Comparison of ENCODE assay signal across 20 cellular contexts in the genomic region with DNA sequence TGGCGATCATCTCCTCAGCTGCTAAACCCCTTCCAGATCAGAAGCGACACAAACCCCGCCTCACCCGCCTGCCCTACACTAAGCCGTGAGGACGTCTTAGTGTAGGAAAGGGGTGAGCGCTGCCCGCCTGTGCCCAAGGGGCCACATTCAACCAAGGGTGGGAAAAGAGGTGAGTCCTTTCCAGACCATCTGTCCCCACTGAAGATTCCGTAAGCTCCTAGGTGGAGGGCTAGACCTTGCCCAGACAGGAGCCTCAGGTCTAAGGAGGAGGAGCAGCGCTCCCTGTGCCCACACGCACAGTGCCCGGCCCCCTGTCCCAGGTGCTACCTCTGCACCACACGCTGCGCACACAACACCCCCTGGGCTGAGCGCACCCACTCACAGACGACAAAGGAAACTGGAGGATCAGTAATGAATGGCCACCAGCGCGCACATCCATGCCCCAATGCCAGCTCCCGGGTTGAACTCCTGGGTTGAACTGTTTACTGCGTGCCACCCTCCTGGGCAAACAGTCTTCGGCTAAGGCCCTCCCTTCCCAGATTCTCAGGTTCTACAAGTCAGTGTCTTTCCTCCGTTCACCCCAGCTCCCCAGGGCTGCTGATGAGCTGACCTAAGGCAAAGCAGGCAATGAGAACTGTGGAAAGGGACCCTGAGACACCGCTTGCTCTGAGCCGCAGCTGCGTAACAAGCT.
DNase-seq lines count a peak whose midpoint lies in the region; ATAC-seq and TF ChIP-seq lines count a peak whose summit lies in the region.
"Had no signal": no experiment of that assay in that cellular context is flagged by ENCODE, and none has a peak within 500 bp of the region (broad histone marks: within the 10 kb centered on the region; RNA-seq: fewer than 3 reads in every experiment).

No MANE protein-coding gene starts in this region.

- H3K4me1 ChIP-seq in H9 (ENCODE audit: insufficient read depth, low read length) (no peaks in the 10 kb centered on the region; the same call in 1 of the 2 replicates), right cardiac atrium (ENCODE audit: control insufficient read depth, insufficient read depth, low read length) (no peaks in the 10 kb centered on the region), psoas muscle (peaks cover 9% of the 10 kb centered on the region)

- no peak overlapping the region for H2BK120ac ChIP-seq in H9 (ENCODE audit: low read depth, low read length, poor library complexity, severe bottlenecking)

- no CpG with 5 or more reads among the region's 25 CpGs for WGBS in H9 (ENCODE audit: extremely low coverage, insufficient read length, low lambda C conversion rate)
- 95% methylated on average over 25 of the region's 25 CpGs for WGBS in right cardiac atrium
- WGBS in psoas muscle, 3 donors: 94 to 96% (median 94%) methylated on average over 25 of the region's 25 CpGs

- H3K27ac Mint-ChIP-seq in H9: peak overlapping the region in 2 of 3 experiments; percentile 59 to 74; a peak in 4 of 7 replicates
- H3K27ac Mint-ChIP-seq: activated T-helper 17 cell treated with anti-CD3 and anti-CD28 coated beads, Interleukin-2, amount 50 U/mL, for 72 hours; B cell; memory B cell; progenitor cell of endocrine pancreas had no signal

- peaks cover 6 to 15% of the 10 kb centered on the region in 2 experiments for H3K9me3 Mint-ChIP-seq in H9
- H3K9me3 Mint-ChIP-seq: activated T-helper 17 cell treated with anti-CD3 and anti-CD28 coated beads, Interleukin-2, amount 50 U/mL, for 72 hours; memory B cell; naive B cell had no signal

- no peak overlapping the region for H2AK5ac ChIP-seq in H9 (ENCODE audit: insufficient read length, low read length)

- H3K4ac ChIP-seq in H9 (ENCODE audit: low read depth, low read length): no peak overlapping the region

- no peak overlapping the region for H4K91ac ChIP-seq in H9 (ENCODE audit: insufficient read length, low read depth, low read length)

- H3K23me2 ChIP-seq in H9 (ENCODE audit: insufficient read length, low read depth, low read length, poor library complexity, severe bottlenecking): no peaks in the 10 kb centered on the region

- H3T11ph ChIP-seq in H9 (ENCODE audit: low read length): no peak overlapping the region

- H2BK20ac ChIP-seq in H9 (ENCODE audit: low read depth, low read length, poor library complexity, severe bottlenecking): no peak overlapping the region

- H4K20me1 ChIP-seq in H9 (ENCODE audit: control insufficient read depth, insufficient read depth, insufficient read length): no peaks in the 10 kb centered on the region

- no peaks in the 10 kb centered on the region for H3K36me3 ChIP-seq in psoas muscle (ENCODE audit: insufficient read depth in 1 of 2, low read depth in 1 of 2)
- H3K36me3 ChIP-seq: cardiac muscle cell had no signal

- no peak overlapping the region for H2BK12ac ChIP-seq in H9 (ENCODE audit: insufficient read length, low read depth, low read length)

- H3K4me3 ChIP-seq in right cardiac atrium (ENCODE audit: low read length): no peak overlapping the region
- H3K4me3 ChIP-seq in psoas muscle: no peak overlapping the region
- H3K4me3 ChIP-seq: cardiac muscle cell had no signal

- H3K27me3 ChIP-seq in H9 (ENCODE audit: insufficient read depth, low read length): no peaks in the 10 kb centered on the region
- H3K27me3 ChIP-seq in right cardiac atrium (ENCODE audit: control insufficient read depth, insufficient read depth): no peaks in the 10 kb centered on the region
- H3K27me3 ChIP-seq in psoas muscle (ENCODE audit: insufficient read depth in 3 of 3, low read length in 2 of 3): no peaks in the 10 kb centered on the region
- H3K27me3 ChIP-seq: cardiac muscle cell had no signal

- no peak overlapping the region for H3K23ac ChIP-seq in H9 (ENCODE audit: insufficient read length, low read depth, low read length)

- no peak overlapping the region for H2AFZ ChIP-seq in H9 (ENCODE audit: low read length)

- H3K9ac ChIP-seq in H9 (ENCODE audit: extremely low read depth, insufficient read length, low read length): no peak overlapping the region

- intact Hi-C loops in right cardiac atrium (cut with DNase I) (no loop called here), psoas muscle (cut with DNase I) (no loop called here)

- H3K4me1 Mint-ChIP-seq in H9: peaks cover under 1 to 13% of the 10 kb centered on the region in 2 experiments

- H3K56ac ChIP-seq in H9 (ENCODE audit: insufficient read length, low read depth, low read length): no peak overlapping the region

- no peak overlapping the region for H3K18ac ChIP-seq in H9 (ENCODE audit: insufficient read length, low read depth, low read length)

- no peaks in the 10 kb centered on the region for H3K79me2 ChIP-seq in H9 (ENCODE audit: insufficient read depth, low read length)

- H3K36me3 Mint-ChIP-seq in H9 (ENCODE audit: insufficient read depth in 1 of 3, low read depth in 3 of 3): peaks cover 16 to 19% (median 17%) of the 10 kb centered on the region in 3 experiments; a peak in 6 of 7 replicates

- H4K8ac ChIP-seq in H9 (replicated peaks; ENCODE audit: insufficient read length, low read depth, low read length): no peak overlapping the region

- H4K5ac ChIP-seq in H9 (ENCODE audit: insufficient read length, low read depth, low read length): no peak overlapping the region

- no peaks in the 10 kb centered on the region; the same call in 1 of the 2 replicates for H3K27me3 Mint-ChIP-seq in H9 (ENCODE audit: low read depth)
- H3K27me3 Mint-ChIP-seq: activated T-helper 17 cell treated with anti-CD3 and anti-CD28 coated beads, Interleukin-2, amount 50 U/mL, for 72 hours; B cell; memory B cell; naive B cell; progenitor cell of endocrine pancreas had no signal

- H3K14ac ChIP-seq in H9 (ENCODE audit: insufficient read depth, low read length): no peak overlapping the region; the same call in 1 of the 2 replicates

- DNase-seq in activated CD8-positive, alpha-beta memory T cell treated with anti-CD3 and anti-CD28 coated beads, Interleukin-2, amount 50 U/mL, for 4 hours: peak; percentile 7
- no peak for DNase-seq in activated CD8-positive, alpha-beta memory T cell treated with anti-CD3 and anti-CD28 coated beads, Interleukin-2, amount 50 U/mL, for 48 hours
- no peak for DNase-seq in H9
- peak in 2 of 3 donors; percentile 10 to 40 for DNase-seq in right cardiac atrium
- peak; percentile 5 to 32 for DNase-seq in psoas muscle
- DNase-seq in NCI-H774 (lab: John Stamatoyannopoulos, UW): no peak
- DNase-seq: amniotic stem cell; naive B cell; NCI-H1105 treated with DMSO at 0.1 percent for 48 hours; NCI-H446 treated with DMSO at 0.1 percent for 48 hours; RPMI8226; stimulated activated CD4-positive, alpha-beta T cell treated with anti-CD3 and anti-CD28 coated beads, Interleukin-4, amount 100 ng/mL, for 4 hours; T-helper 9 cell had no signal

- ATAC-seq in right cardiac atrium: no peak
- ATAC-seq in psoas muscle: no peak
- ATAC-seq in HG03095 (IDR thresholded peaks at IDR 0.05; ENCODE audit: unreplicated experiment): no peak
- ATAC-seq in HG03432 (IDR thresholded peaks at IDR 0.05; ENCODE audit: unreplicated experiment): no peak
- ATAC-seq: activated T-helper 17 cell treated with anti-CD3 and anti-CD28 coated beads, Interleukin-2, amount 50 U/mL, for 72 hours had no signal

- H3K79me1 ChIP-seq in H9 (ENCODE audit: insufficient read depth, low read depth, low read length, poor library complexity, severe bottlenecking): no peaks in the 10 kb centered on the region

- H3K9me3 ChIP-seq in H9 (ENCODE audit: control insufficient read depth, low read depth, low read length): no peaks in the 10 kb centered on the region
- no peaks in the 10 kb centered on the region for H3K9me3 ChIP-seq in right cardiac atrium (ENCODE audit: control insufficient read depth, low read length)
- no peaks in the 10 kb centered on the region for H3K9me3 ChIP-seq in psoas muscle

- TF ChIP-seq CTCF in H9 (conservative IDR thresholded peaks at IDR 0.05): no peak
- TF ChIP-seq CTCF in psoas muscle (IDR thresholded peaks at IDR 0.05): no peak

- no peak overlapping the region for H3K4me3 Mint-ChIP-seq in H9
- H3K4me3 Mint-ChIP-seq: activated T-helper 17 cell treated with anti-CD3 and anti-CD28 coated beads, Interleukin-2, amount 50 U/mL, for 72 hours; B cell; memory B cell; naive B cell had no signal

- H2BK15ac ChIP-seq in H9 (ENCODE audit: low read depth, low read length): no peak overlapping the region

- no peak overlapping the region for H3K4me2 ChIP-seq in H9 (ENCODE audit: insufficient read depth, insufficient read length, low read length)

- no peak overlapping the region for H2BK5ac ChIP-seq in H9 (ENCODE audit: insufficient read length, low read length)

- H3K27ac ChIP-seq in H9 (ENCODE audit: insufficient read length, low read depth, low read length) (no peak overlapping the region), right cardiac atrium (ENCODE audit: low read length) (no peak overlapping the region), psoas muscle (no peak overlapping the region)
- H3K27ac ChIP-seq: cardiac muscle cell had no signal

Comparison
In these comparisons a context has a peak if more than half of its experiments do, and no peak if none do; other contexts are left out.
1. DNase-seq: peak in activated CD8-positive, alpha-beta memory T cell treated with anti-CD3 and anti-CD28 coated beads, Interleukin-2, amount 50 U/mL, for 4 hours (single experiment), right cardiac atrium (2 of 3) and psoas muscle (2 of 2); none in activated CD8-positive, alpha-beta memory T cell treated with anti-CD3 and anti-CD28 coated beads, Interleukin-2, amount 50 U/mL, for 48 hours (single experiment), H9 (single experiment) and NCI-H774 (single experiment).